21 cellular contexts compared by ENCODE assay signal in genomic region chr5:111673896-111674626, GRCh38.
DNase-seq lines count a peak whose midpoint lies in the region; ATAC-seq, FAIRE-seq and TF ChIP-seq lines count a peak whose summit lies in the region.
"Had no signal": no experiment of that assay in that cellular context is flagged by ENCODE, and none has a peak within 500 bp of the region (broad histone marks: within the 10 kb centered on the region; RNA-seq: fewer than 3 reads in every experiment).

No MANE protein-coding gene starts in this region.

- H3K23me2 ChIP-seq in H1 (ENCODE audit: low read depth, low read length) = no peaks in the 10 kb centered on the region

- 100% methylated on average over 3 of the region's 9 CpGs; no CpG with 5 or more reads in 1 of the 2 experiments for WGBS in IMR-90 (ENCODE audit: extremely low coverage in 2 of 2, insufficient read length in 1 of 2), 2 experiments
- 92% methylated on average over 9 of the region's 9 CpGs; no CpG with 5 or more reads in 1 of the 2 experiments for WGBS in H1 (ENCODE audit: extremely low coverage in 1 of 2, insufficient coverage in 1 of 2, insufficient read length in 1 of 2, insufficient replicate concordance in 2 of 2, low coverage in 1 of 2, low lambda C conversion rate in 2 of 2, missing lambda C conversion rate in 1 of 2), 2 experiments
- 75% methylated on average over 9 of the region's 9 CpGs for WGBS in liver

- no peak for DNase-seq in IMR-90
- no peak for DNase-seq in H1 (ENCODE audit: low read depth in 1 of 2, low spot score in 2 of 2)
- no peak for DNase-seq in activated T-cell treated with anti-CD3 and anti-CD28 coated beads, Interleukin-2, amount 50 U/mL, for 1 hour
- DNase-seq in activated T-cell treated with anti-CD3 and anti-CD28 coated beads, Interleukin-2, amount 50 U/mL, for 72 hours = no peak
- no peak for DNase-seq in cardiac septum (ENCODE audit: low spot score)
- no peak for DNase-seq in HuH-7.5 (ENCODE audit: low spot score)
- DNase-seq: CD4-positive, alpha-beta T cell; COR-L47; DMS79; MG63; NCI-H1048; NCI-H1417 treated with DMSO at 0.1 percent for 48 hours; NCI-H187; NCI-H446; NCI-H526; SHP77 had no signal

- H3K36me3 ChIP-seq in IMR-90 (ENCODE audit: control insufficient read depth, insufficient read depth, low read length) = no peaks in the 10 kb centered on the region
- no peaks in the 10 kb centered on the region for H3K36me3 ChIP-seq in H1 (ENCODE audit: control insufficient read depth in 2 of 4, insufficient read depth in 4 of 4, low read length in 3 of 4)
- no peaks in the 10 kb centered on the region for H3K36me3 ChIP-seq in liver (ENCODE audit: control insufficient read depth in 4 of 4, insufficient read depth in 3 of 4, low read depth in 1 of 4, low read length in 3 of 4)
- H3K36me3 ChIP-seq: BLaER1, HAP-1, MG63 had no signal

- no peak for ATAC-seq in IMR-90 (ENCODE audit: low read depth)
- ATAC-seq in activated T-cell treated with anti-CD3 and anti-CD28 coated beads, Interleukin-2, amount 50 U/mL, for 72 hours (replicated peaks in 1 of 2) = no peak

- H4K20me1 ChIP-seq in IMR-90 (ENCODE audit: insufficient read depth, low read length) (no peaks in the 10 kb centered on the region), H1 (replicated peaks in 1 of 2; ENCODE audit: control insufficient read depth in 1 of 2, insufficient read depth in 2 of 2, low read length in 2 of 2) (no peaks in the 10 kb centered on the region)
- H4K20me1 ChIP-seq: BLaER1 had no signal

- H4K8ac ChIP-seq in IMR-90 (ENCODE audit: low read depth in 2 of 2, low read length in 2 of 2) (no peak overlapping the region), H1 (ENCODE audit: extremely low read depth, insufficient read depth, low read length) (no peak overlapping the region)

- H3K4me2 ChIP-seq in IMR-90 (ENCODE audit: low read depth, low read length) (no peak overlapping the region), H1 (ENCODE audit: insufficient read depth in 1 of 2, low read depth in 2 of 2, low read length in 2 of 2) (no peak overlapping the region)
- H3K4me2 ChIP-seq: BLaER1 had no signal

- in situ Hi-C loops in IMR-90 (cut with MboI; ENCODE audit: low sequenced_read_pairs) = no loop called here

- no peak for TF ChIP-seq CTCF in IMR-90 (conservative IDR thresholded peaks at IDR 0.05; ENCODE audit: low read depth, low read length)
- no peak for TF ChIP-seq CTCF in H1 (IDR thresholded peaks at IDR 0.05; ENCODE audit: control extremely low read depth in 1 of 3, insufficient read depth in 1 of 3, low read depth in 1 of 3, low read length in 3 of 3)
- no peak for TF ChIP-seq CTCF in liver (IDR thresholded peaks at IDR 0.05; ENCODE audit: low read depth, low read length, missing input control)

- H3K4me3 ChIP-seq in IMR-90 (ENCODE audit: insufficient read depth, low read depth, low read length) = no peak overlapping the region
- H3K4me3 ChIP-seq in H1 (ENCODE audit: extremely low read depth in 1 of 4, insufficient read depth in 2 of 4, low read depth in 3 of 4, low read length in 4 of 4) = no peak overlapping the region
- no peak overlapping the region for H3K4me3 ChIP-seq in liver (ENCODE audit: low read depth in 1 of 3, low read length in 3 of 3)
- H3K4me3 ChIP-seq: BLaER1, HAP-1, MG63 had no signal

- H2BK15ac ChIP-seq in IMR-90 (ENCODE audit: low read depth, low read length) (no peak overlapping the region), H1 (ENCODE audit: low read length) (no peak overlapping the region)

- intact Hi-C loops in IMR-90 (cut with micrococcal nuclease) = no loop called here
- intact Hi-C loops in cardiac septum (cut with DNase I) = no loop called here

- H2AFZ ChIP-seq in IMR-90 (replicated peaks; ENCODE audit: low read length, poor library complexity) (no peak overlapping the region), H1 (ENCODE audit: low read length) (no peak overlapping the region)

- no peak overlapping the region for H3K27ac Mint-ChIP-seq in activated T-cell treated with anti-CD3 and anti-CD28 coated beads, Interleukin-2, amount 50 U/mL, for 72 hours
- H3K27ac Mint-ChIP-seq: CD4-positive, alpha-beta T cell had no signal

- H3K23ac ChIP-seq in IMR-90 (ENCODE audit: low read depth, low read length) (no peak overlapping the region), H1 (ENCODE audit: insufficient read length) (no peak overlapping the region)

- H3K27me3 ChIP-seq in IMR-90 (ENCODE audit: control insufficient read depth, insufficient read depth, low read length) = no peaks in the 10 kb centered on the region
- H3K27me3 ChIP-seq in H1 (replicated peaks in 1 of 4; ENCODE audit: control insufficient read depth in 3 of 4, extremely low read depth in 1 of 4, insufficient read depth in 3 of 4, low read length in 3 of 4) = no peaks in the 10 kb centered on the region
- no peaks in the 10 kb centered on the region for H3K27me3 ChIP-seq in liver (ENCODE audit: control insufficient read depth in 4 of 4, insufficient read depth in 4 of 4, low read length in 3 of 4)
- H3K27me3 ChIP-seq: BLaER1, MG63 had no signal

- POLR2A ChIA-PET in IMR-90 (lab: Charles Lee; ENCODE audit: unreplicated experiment) = no interaction called here
- POLR2A ChIA-PET in H1 (lab: Charles Lee; ENCODE audit: partially characterized antibody) = no interaction called here

- TF ChIP-seq RAD21 in IMR-90 (IDR thresholded peaks at IDR 0.05; ENCODE audit: low read length) (no peak), H1 (IDR thresholded peaks at IDR 0.05 in 1 of 2, conservative IDR thresholded peaks at IDR 0.05 in 1 of 2; ENCODE audit: low read depth in 2 of 2, low read length in 2 of 2) (no peak), liver (IDR thresholded peaks at IDR 0.05) (no peak)

- H2BK20ac ChIP-seq in IMR-90 (ENCODE audit: low read depth, low read length) = no peak overlapping the region
- no peak overlapping the region for H2BK20ac ChIP-seq in H1 (ENCODE audit: low read length)

- H3K56ac ChIP-seq in IMR-90 (ENCODE audit: extremely low read depth, insufficient read depth, low read length) = no peak overlapping the region
- H3K56ac ChIP-seq in H1 (replicated peaks; ENCODE audit: insufficient read length, low read depth, low read length) = no peak overlapping the region

- H3K27ac ChIP-seq in IMR-90 (ENCODE audit: insufficient read depth, low read length) (no peak overlapping the region), H1 (ENCODE audit: low read depth, low read length) (no peak overlapping the region), liver (ENCODE audit: low read depth in 1 of 2, low read length in 2 of 2) (no peak overlapping the region)
- H3K27ac ChIP-seq: BLaER1, SK-N-MC had no signal

- no peaks in the 10 kb centered on the region; the same call in 1 of the 2 replicates for H3K4me1 ChIP-seq in IMR-90 (ENCODE audit: control insufficient read depth, insufficient read depth, low read length)
- peaks cover 0 to 6% (median 3%) of the 10 kb centered on the region in 4 experiments; a peak in 2 of 7 replicates for H3K4me1 ChIP-seq in H1 (replicated peaks in 1 of 4; ENCODE audit: control insufficient read depth in 3 of 4, insufficient read depth in 4 of 4, low read length in 3 of 4)
- peaks cover 0 to 6% (median 3%) of the 10 kb centered on the region in 4 donors for H3K4me1 ChIP-seq in liver (ENCODE audit: control insufficient read depth in 4 of 4, insufficient read depth in 4 of 4, low read length in 3 of 4)
- H3K4me1 ChIP-seq: BLaER1, HAP-1 had no signal

- H3K9ac ChIP-seq in IMR-90 (ENCODE audit: low read depth, low read length) = no peak overlapping the region
- no peak overlapping the region for H3K9ac ChIP-seq in H1 (replicated peaks in 1 of 4; ENCODE audit: extremely low read depth in 1 of 4, low read depth in 3 of 4, low read length in 3 of 4)
- no peak overlapping the region for H3K9ac ChIP-seq in liver (ENCODE audit: low read depth in 1 of 2, low read length in 2 of 2)
- H3K9ac ChIP-seq: BLaER1 had no signal

- CTCF ChIA-PET in IMR-90 (lab: Yijun Ruan, JAX) (no interaction called here), H1 (lab: Charles Lee; ENCODE audit: partially characterized antibody) (no interaction called here)

- H2AK9ac ChIP-seq in IMR-90 (replicated peaks; ENCODE audit: low read depth, low read length, poor library complexity) = no peak overlapping the region

- H3K9me3 ChIP-seq in IMR-90 (ENCODE audit: control insufficient read depth, insufficient read depth, low read length) (no peaks in the 10 kb centered on the region), H1 (ENCODE audit: insufficient read depth in 2 of 2, low read depth in 1 of 2, low read length in 1 of 2) (no peaks in the 10 kb centered on the region), liver (ENCODE audit: control insufficient read depth in 4 of 4, low read length in 3 of 4) (no peaks in the 10 kb centered on the region)
- H3K9me3 ChIP-seq: BLaER1, HAP-1, MG63 had no signal

- H3K9me1 ChIP-seq in IMR-90 (ENCODE audit: insufficient read depth, low read length) = peaks cover 2% of the 10 kb centered on the region; the same call in 1 of the 2 replicates

- H3K27me3 Mint-ChIP-seq in activated T-cell treated with anti-CD3 and anti-CD28 coated beads, Interleukin-2, amount 50 U/mL, for 72 hours (ENCODE audit: low read depth) = no peaks in the 10 kb centered on the region
- H3K27me3 Mint-ChIP-seq: CD4-positive, alpha-beta T cell had no signal

- H3K79me2 ChIP-seq in H1 (ENCODE audit: control insufficient read depth in 1 of 2, insufficient read depth in 2 of 2, low read length in 2 of 2) = no peaks in the 10 kb centered on the region

- H2BK5ac ChIP-seq in IMR-90 (ENCODE audit: low read depth, low read length, poor library complexity, severe bottlenecking) (no peak overlapping the region), H1 (ENCODE audit: low read depth, low read length) (no peak overlapping the region)

- no peaks in the 10 kb centered on the region for H3K9me3 Mint-ChIP-seq in activated T-cell treated with anti-CD3 and anti-CD28 coated beads, Interleukin-2, amount 50 U/mL, for 72 hours
- H3K9me3 Mint-ChIP-seq: CD4-positive, alpha-beta T cell had no signal

- TF ChIP-seq POLR2A in IMR-90 (IDR thresholded peaks at IDR 0.05; ENCODE audit: low read depth, low read length) = no peak
- TF ChIP-seq POLR2A in H1 (IDR thresholded peaks at IDR 0.05; ENCODE audit: control extremely low read depth in 1 of 2, low read depth in 2 of 2, low read length in 2 of 2) = no peak

- H2BK120ac ChIP-seq in IMR-90 (ENCODE audit: low read depth, low read length) (no peak overlapping the region), H1 (replicated peaks; ENCODE audit: low read depth, low read length) (peak overlapping the region; percentile 35)

- H4K91ac ChIP-seq in IMR-90 (ENCODE audit: insufficient read depth, low read depth, low read length) (no peak overlapping the region), H1 (replicated peaks; ENCODE audit: insufficient read length, low read length) (peak overlapping the region; percentile 22)

- no peak overlapping the region for H2BK12ac ChIP-seq in H1 (ENCODE audit: low read depth, low read length)

- TF ChIP-seq EP300 in H1 (IDR thresholded peaks at IDR 0.05; ENCODE audit: borderline replicate concordance in 1 of 2, low read depth in 2 of 2, low read length in 2 of 2) = no peak

- no peak overlapping the region for H3K4ac ChIP-seq in IMR-90 (ENCODE audit: low read depth, low read length)
- H3K4ac ChIP-seq in H1 (replicated peaks; ENCODE audit: insufficient read length, low read depth, low read length) = no peak overlapping the region

- H3K18ac ChIP-seq in IMR-90 (ENCODE audit: low read depth, low read length) (no peak overlapping the region), H1 (ENCODE audit: extremely low read depth, low read length) (no peak overlapping the region)

- H3K4me3 Mint-ChIP-seq in activated T-cell treated with anti-CD3 and anti-CD28 coated beads, Interleukin-2, amount 50 U/mL, for 72 hours = no peak overlapping the region
- H3K4me3 Mint-ChIP-seq: CD4-positive, alpha-beta T cell had no signal

- H3K36me3 Mint-ChIP-seq in activated T-cell treated with anti-CD3 and anti-CD28 coated beads, Interleukin-2, amount 50 U/mL, for 72 hours (ENCODE audit: insufficient read depth in 2 of 2) = no peaks in the 10 kb centered on the region

- no peak for FAIRE-seq in H1 (lab: Jason Lieb, UNC)
- FAIRE-seq: HTR-8/SVneo had no signal

- dilution Hi-C loops in IMR-90 (cut with HindIII; ENCODE audit: low sequenced_read_pairs, unreplicated experiment) = no loop called here

- H3K79me1 ChIP-seq in IMR-90 (ENCODE audit: low read depth in 1 of 2, low read length in 2 of 2) (no peaks in the 10 kb centered on the region), H1 (ENCODE audit: low read depth, low read length) (no peaks in the 10 kb centered on the region)

- no peaks in the 10 kb centered on the region for H3K4me1 Mint-ChIP-seq in activated T-cell treated with anti-CD3 and anti-CD28 coated beads, Interleukin-2, amount 50 U/mL, for 72 hours (ENCODE audit: low read depth)

- H3K14ac ChIP-seq in IMR-90 (replicated peaks; ENCODE audit: low read depth, low read length) = no peak overlapping the region
- H3K14ac ChIP-seq in H1 (ENCODE audit: insufficient read length) = no peak overlapping the region

- BruUV-seq in IMR-90 (replicated peaks; lab: Mats Ljungman, UMichigan) = no TSS peak

- no peak overlapping the region for H2AK5ac ChIP-seq in IMR-90 (ENCODE audit: low read depth, low read length)
- H2AK5ac ChIP-seq in H1 (ENCODE audit: low read depth, low read length) = no peak overlapping the region

- H4K5ac ChIP-seq in IMR-90 (ENCODE audit: low read depth, low read length) (no peak overlapping the region), H1 (ENCODE audit: insufficient read length, low read depth, low read length) (no peak overlapping the region)
